9 cellular contexts compared by ENCODE assay signal in the genomic region with DNA sequence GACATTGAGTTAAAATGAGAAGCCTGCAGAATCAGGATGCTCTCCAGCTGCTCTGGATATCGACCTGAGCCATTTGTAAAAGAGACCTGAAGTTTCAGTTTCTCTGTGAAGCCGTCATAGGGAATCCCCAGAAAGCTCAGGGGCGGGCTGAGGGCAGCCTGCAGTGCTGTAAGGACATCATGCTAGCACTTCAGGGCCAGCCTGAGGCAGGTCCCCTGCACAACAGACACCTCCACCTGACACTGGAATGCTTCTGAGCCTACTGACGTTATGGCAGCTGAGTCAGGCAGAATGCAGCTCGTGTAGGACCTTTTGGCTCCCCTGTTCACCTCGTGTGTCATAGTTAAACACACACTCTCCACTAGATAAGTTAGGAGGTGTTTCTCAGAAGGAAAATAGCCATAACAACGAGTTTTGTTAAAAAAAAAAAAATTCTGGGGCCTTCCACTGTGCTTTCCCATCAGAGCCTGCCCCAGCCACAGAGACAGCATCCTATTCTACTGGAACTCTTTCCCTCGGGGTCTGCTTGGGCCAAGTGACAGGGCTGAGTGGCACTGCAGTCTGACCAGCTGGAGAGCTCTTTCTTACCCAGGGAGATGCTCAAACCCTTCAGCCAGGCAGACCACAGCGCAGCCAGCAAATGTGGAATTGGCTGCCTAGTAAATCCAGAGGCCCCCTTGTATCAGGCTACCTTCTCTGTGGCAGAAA.
DNase-seq lines count a peak whose midpoint lies in the region; ATAC-seq and TF ChIP-seq lines count a peak whose summit lies in the region.
"Had no signal": no experiment of that assay in that cellular context is flagged by ENCODE, and none has a peak within 500 bp of the region (broad histone marks: within the 10 kb centered on the region; RNA-seq: fewer than 3 reads in every experiment).

No MANE protein-coding gene starts in this region.

- peak; percentile 94 for ATAC-seq in GM21786 (IDR thresholded peaks at IDR 0.05; ENCODE audit: unreplicated experiment)
- peak; percentile 49 for ATAC-seq in HG03575 (IDR thresholded peaks at IDR 0.05; ENCODE audit: extremely low read depth, insufficient number of reproducible peaks, low FRiP score, unreplicated experiment)
- ATAC-seq: HepG2 had no signal

- no peaks in the 10 kb centered on the region for H3F3A ChIP-seq in SK-N-SH (replicated peaks; ENCODE audit: insufficient read depth)

- H3K9me3 ChIP-seq in SK-N-SH = no peaks in the 10 kb centered on the region

- no peak overlapping the region for H2AFZ ChIP-seq in SK-N-SH (ENCODE audit: low read depth)

- no peaks in the 10 kb centered on the region for H3K27me3 ChIP-seq in SK-N-SH (ENCODE audit: insufficient read depth)

- no peaks in the 10 kb centered on the region for H4K20me1 ChIP-seq in SK-N-SH (ENCODE audit: insufficient read depth)

- no peak overlapping the region; a peak in 1 of 4 replicates for H3K27ac ChIP-seq in SK-N-SH (ENCODE audit: low read depth in 2 of 2, low read length in 1 of 2)

- POLR2A ChIA-PET in SK-N-SH (lab: Yijun Ruan, JAX) = no interaction called here

- TF ChIP-seq EP300 in SK-N-SH (IDR thresholded peaks at IDR 0.05; ENCODE audit: borderline replicate concordance in 1 of 2, low read depth in 1 of 2, low read length in 1 of 2) = no peak

- 16% methylated on average over 7 of the region's 9 CpGs for WGBS in SK-N-SH (ENCODE audit: low lambda C conversion rate)

- no peak overlapping the region for H3K4me3 ChIP-seq in SK-N-SH (ENCODE audit: low read depth in 2 of 2, low read length in 1 of 2)

- H3K4me1 ChIP-seq in SK-N-SH (ENCODE audit: control insufficient read depth in 1 of 2, insufficient read depth in 2 of 2, low read depth in 1 of 2, low read length in 1 of 2) = peaks cover 0 to 9% of the 10 kb centered on the region in 2 experiments; a peak in 1 of 4 replicates

- no peaks in the 10 kb centered on the region for H3K36me3 ChIP-seq in SK-N-SH (replicated peaks in 1 of 2; ENCODE audit: control insufficient read depth in 1 of 2, insufficient read depth in 2 of 2, low read length in 1 of 2)

- peak; percentile 17 for DNase-seq in activated CD4-positive, alpha-beta T cell treated with anti-CD3 and anti-CD28 coated beads for 48 hours
- no peak for DNase-seq in activated CD4-positive, alpha-beta T cell treated with anti-CD3 and anti-CD28 coated beads for 4 hours
- DNase-seq in retina (peak; percentile 54), NK-92 (lab: John Stamatoyannopoulos, UW; ENCODE audit: unreplicated experiment) (no peak), SK-N-SH (no peak), NCI-H2107 treated with DMSO at 0.1 percent for 48 hours (lab: John Stamatoyannopoulos, UW; ENCODE audit: unreplicated experiment) (no peak)

- H3K79me2 ChIP-seq in SK-N-SH (ENCODE audit: insufficient read depth) = no peaks in the 10 kb centered on the region

- no peak overlapping the region for H3K9ac ChIP-seq in SK-N-SH

- CTCF ChIA-PET in SK-N-SH (lab: Yijun Ruan, JAX) = interaction anchor here (1.4 kb wide), 2 partner anchors 9 to 20 kb away, joined by 4 to 5 read pairs; no protein-coding TSS in a partner anchor

- H3K4me2 ChIP-seq in SK-N-SH = no peak overlapping the region

- TF ChIP-seq CTCF in SK-N-SH (IDR thresholded peaks at IDR 0.05) = no peak

- no peak for TF ChIP-seq RAD21 in SK-N-SH (IDR thresholded peaks at IDR 0.05; ENCODE audit: low read length)

- H3K9me2 ChIP-seq in SK-N-SH = no peaks in the 10 kb centered on the region

TF ChIP-seq in SK-N-SH, 30 proteins besides CTCF, POLR2A, EP300 and RAD21:
- no peak for TF ChIP-seq FOXM1 (IDR thresholded peaks at IDR 0.05; ENCODE audit: low read depth)
- TF ChIP-seq SIN3A (IDR thresholded peaks at IDR 0.05; ENCODE audit: borderline replicate concordance, low read depth, low read length) = no peak
- TF ChIP-seq, protein P1, sequence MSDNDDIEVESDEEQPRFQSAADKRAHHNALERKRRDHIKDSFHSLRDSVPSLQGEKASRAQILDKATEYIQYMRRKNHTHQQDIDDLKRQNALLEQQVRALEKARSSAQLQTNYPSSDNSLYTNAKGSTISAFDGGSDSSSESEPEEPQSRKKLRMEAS (IDR thresholded peaks at IDR 0.05; ENCODE audit: low read depth) = no peak
- no peak for TF ChIP-seq NRF1 (IDR thresholded peaks at IDR 0.05; ENCODE audit: low read depth, low read length)
- TF ChIP-seq TCF12 (IDR thresholded peaks at IDR 0.05) = no peak
- no peak for TF ChIP-seq TEAD4 (IDR thresholded peaks at IDR 0.05; ENCODE audit: borderline replicate concordance, insufficient read depth)
- TF ChIP-seq YY1 (IDR thresholded peaks at IDR 0.05; ENCODE audit: low read depth) = no peak
- TF ChIP-seq MEF2A (IDR thresholded peaks at IDR 0.05; ENCODE audit: borderline replicate concordance, low read depth) = no peak
- no peak for TF ChIP-seq RCOR1 (IDR thresholded peaks at IDR 0.05; ENCODE audit: low read length)
- no peak for TF ChIP-seq TAF1 (IDR thresholded peaks at IDR 0.05; ENCODE audit: borderline replicate concordance, low read depth, low read length)
- TF ChIP-seq ELF1 (IDR thresholded peaks at IDR 0.05) = no peak
- no peak for TF ChIP-seq REST (IDR thresholded peaks at IDR 0.05; ENCODE audit: low read depth, low read length)
- TF ChIP-seq GATA2 (CRISPR knock-in tag; IDR thresholded peaks at IDR 0.05) = no peak
- TF ChIP-seq CHD2 (IDR thresholded peaks at IDR 0.05; ENCODE audit: low read length, partially characterized antibody) = no peak
- TF ChIP-seq, protein P2, sequence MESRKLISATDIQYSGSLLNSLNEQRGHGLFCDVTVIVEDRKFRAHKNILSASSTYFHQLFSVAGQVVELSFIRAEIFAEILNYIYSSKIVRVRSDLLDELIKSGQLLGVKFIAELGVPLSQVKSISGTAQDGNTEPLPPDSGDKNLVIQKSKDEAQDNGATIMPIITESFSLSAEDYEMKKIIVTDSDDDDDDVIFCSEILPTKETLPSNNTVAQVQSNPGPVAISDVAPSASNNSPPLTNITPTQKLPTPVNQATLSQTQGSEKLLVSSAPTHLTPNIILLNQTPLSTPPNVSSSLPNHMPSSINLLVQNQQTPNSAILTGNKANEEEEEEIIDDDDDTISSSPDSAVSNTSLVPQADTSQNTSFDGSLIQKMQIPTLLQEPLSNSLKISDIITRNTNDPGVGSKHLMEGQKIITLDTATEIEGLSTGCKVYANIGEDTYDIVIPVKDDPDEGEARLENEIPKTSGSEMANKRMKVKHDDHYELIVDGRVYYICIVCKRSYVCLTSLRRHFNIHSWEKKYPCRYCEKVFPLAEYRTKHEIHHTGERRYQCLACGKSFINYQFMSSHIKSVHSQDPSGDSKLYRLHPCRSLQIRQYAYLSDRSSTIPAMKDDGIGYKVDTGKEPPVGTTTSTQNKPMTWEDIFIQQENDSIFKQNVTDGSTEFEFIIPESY (IDR thresholded peaks at IDR 0.05; ENCODE audit: borderline replicate concordance, low read depth) = no peak
- TF ChIP-seq RXRA (IDR thresholded peaks at IDR 0.05; ENCODE audit: borderline replicate concordance, low read depth) = no peak

Comparison
In these comparisons a context has a peak if more than half of its experiments do, and no peak if none do; other contexts are left out.
1. DNase-seq: peak in activated CD4-positive, alpha-beta T cell treated with anti-CD3 and anti-CD28 coated beads for 48 hours (single experiment) and retina (single experiment); none in activated CD4-positive, alpha-beta T cell treated with anti-CD3 and anti-CD28 coated beads for 4 hours (0 of 2), NK-92 (single experiment), SK-N-SH (single experiment) and NCI-H2107 treated with DMSO at 0.1 percent for 48 hours (single experiment).